In genomic region chr15:58967479-58967878, GRCh38 we compare ENCODE assay signal across 31 cellular contexts.
"Had no signal": no experiment of that assay in that cellular context is flagged by ENCODE, and none has a peak within 500 bp of the region (broad histone marks: within the 10 kb centered on the region; RNA-seq: fewer than 3 reads in every experiment).

No MANE protein-coding gene starts in this region.

- ATAC-seq: activated CD8-positive, alpha-beta T cell treated with anti-CD3 and anti-CD28 coated beads for 36 hours; activated naive CD8-positive, alpha-beta T cell treated with anti-CD3 and anti-CD28 coated beads, Interleukin-2, amount 50 U/mL, for 24 hours; activated T-cell treated with anti-CD3 and anti-CD28 coated beads, Interleukin-2, amount 50 U/mL, for 4 hours had no signal

- H3K36me3 ChIP-seq: ascending aorta, cardiac muscle cell had no signal

- H3K27me3 ChIP-seq: ascending aorta, cardiac muscle cell had no signal

- H3K4me3 ChIP-seq: ascending aorta, cardiac muscle cell had no signal

- FAIRE-seq: bronchial epithelial cell, TTC549 had no signal

- H3K27ac ChIP-seq: ascending aorta, cardiac muscle cell, VCaP had no signal

- H3K9me3 ChIP-seq: ascending aorta had no signal

- DNase-seq: activated B cell treated with CpG ODN at 0.5 μM for 24 hours; activated CD4-positive, alpha-beta memory T cell treated with anti-CD3 and anti-CD28 coated beads for 36 hours; activated CD4-positive, alpha-beta T cell treated with anti-CD3 and anti-CD28 coated beads for 4 hours; activated CD4-positive, alpha-beta T cell treated with anti-CD3 and anti-CD28 coated beads, Interleukin-2, amount 10 ng/mL, durations not matched to agents 24 days and 14 days; activated CD4-positive, alpha-beta T cell treated with anti-CD3 and anti-CD28 coated beads, Interleukin-2, amount 50 U/mL, for 1 hour; activated CD4-positive, alpha-beta T cell treated with anti-CD3 and anti-CD28 coated beads, Interleukin-2, amount 50 U/mL, for 4 hours; activated CD4-positive, CD25-positive, alpha-beta regulatory T cell treated with anti-CD3 and anti-CD28 coated beads, Interleukin-2, amount 50 U/mL, for 72 hours; activated CD8-positive, alpha-beta memory T cell treated with anti-CD3 and anti-CD28 coated beads, Interleukin-2, amount 50 U/mL, for 4 hours; activated CD8-positive, alpha-beta T cell treated with anti-CD3 and anti-CD28 coated beads for 36 hours; activated effector memory CD4-positive, alpha-beta T cell treated with anti-CD3 and anti-CD28 coated beads, Interleukin-2, amount 50 U/mL, for 16 hours; activated gamma-delta T cell treated with Interleukin-2 at 50 U/mL for 16 hours; activated naive CD4-positive, alpha-beta T cell; activated naive CD4-positive, alpha-beta T cell treated with anti-CD3 and anti-CD28 coated beads for 36 hours; activated naive CD8-positive, alpha-beta T cell treated with anti-CD3 and anti-CD28 coated beads, Interleukin-2, amount 10 ng/mL, durations not matched to agents 7 days and 5 days; activated naive CD8-positive, alpha-beta T cell treated with anti-CD3 and anti-CD28 coated beads, Interleukin-2, amount 50 U/mL, for 24 hours; activated T-cell treated with anti-CD3 and anti-CD28 coated beads for 4 hours; activated T-cell treated with anti-CD3 and anti-CD28 coated beads, Interleukin-2, amount 50 U/mL, for 1 hour; activated T-cell treated with anti-CD3 and anti-CD28 coated beads, Interleukin-2, amount 50 U/mL, for 4 hours; activated T-cell treated with anti-CD3 and anti-CD28 coated beads, Interleukin-2, amount 50 U/mL, for 72 hours; amygdala; anterior cingulate cortex; caudate nucleus; cerebellar nuclear complex; T-helper 1 cell; T-helper 2 cell; T-helper 9 cell had no signal

- H3K4me1 ChIP-seq: ascending aorta had no signal
